Comparison of ENCODE assay signal across 8 cellular contexts in the genomic region with DNA sequence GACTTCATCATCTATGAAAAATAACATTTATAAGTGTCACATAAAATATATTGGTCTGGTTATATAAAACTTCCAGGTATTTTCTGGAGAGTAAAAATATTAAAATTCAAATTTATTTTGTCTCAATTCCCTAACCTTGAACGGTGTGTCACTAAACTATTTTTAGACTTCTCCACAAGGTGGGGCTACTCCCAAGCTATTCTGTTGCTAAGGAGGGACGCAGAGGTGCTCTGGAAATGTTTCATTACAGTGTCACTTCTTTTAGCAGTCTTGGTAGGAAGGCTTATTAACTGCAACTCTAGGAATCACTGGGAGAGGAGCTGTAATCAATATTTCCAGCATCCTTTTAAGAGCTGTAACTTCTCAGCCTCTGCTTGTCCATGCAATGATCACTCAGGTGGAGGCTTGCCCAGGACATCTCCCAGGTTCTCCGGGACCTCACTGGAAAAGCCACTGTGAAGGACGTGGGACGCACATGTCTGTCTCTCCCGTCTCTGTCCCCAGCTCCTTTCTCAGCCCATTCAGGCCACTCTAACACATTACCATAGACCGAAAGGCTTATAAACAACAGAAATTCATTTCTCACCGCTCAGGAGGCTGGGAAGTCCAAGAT. TPM values are rescaled to one million over a fixed set of nuclear protein-coding genes. Genes with fewer than 3 reads are reported as not detected.
DNase-seq lines count a peak whose midpoint lies in the region; ATAC-seq and TF ChIP-seq lines count a peak whose summit lies in the region.

No MANE protein-coding gene starts in this region.

- H3K9me3 Mint-ChIP-seq in activated CD4-positive, alpha-beta T cell treated with anti-CD3 and anti-CD28 coated beads for 36 hours (ENCODE audit: low read depth) = no peaks in the 10 kb centered on the region

- H3K9me2 ChIP-seq in PC-3 (replicated peaks; ENCODE audit: low read length) = no peaks in the 10 kb centered on the region

- ATAC-seq in PC-3 = peak; percentile 95
- no peak for ATAC-seq in activated CD4-positive, alpha-beta T cell treated with anti-CD3 and anti-CD28 coated beads for 36 hours

- TF ChIP-seq EP300 in transverse colon (IDR thresholded peaks at IDR 0.05; ENCODE audit: low read depth) = no peak

- no peaks in the 10 kb centered on the region for H3K4me1 Mint-ChIP-seq in activated CD4-positive, alpha-beta T cell treated with anti-CD3 and anti-CD28 coated beads for 36 hours

- no TSS peak for BruUV-seq in PC-3 (replicated peaks; lab: Mats Ljungman, UMichigan)

- no peaks in the 10 kb centered on the region for H3K36me3 Mint-ChIP-seq in activated CD4-positive, alpha-beta T cell treated with anti-CD3 and anti-CD28 coated beads for 36 hours (ENCODE audit: low read depth)

- CTCF ChIA-PET in PC-3 (lab: Charles Lee) = interaction anchor here (0.6 kb wide), 1 partner anchor 263 kb away, joined by 5 read pairs; no protein-coding TSS in a partner anchor
- CTCF ChIA-PET in activated CD4-positive, alpha-beta T cell treated with anti-CD3 and anti-CD28 coated beads for 36 hours (lab: Charles Lee) = interaction anchor here (0.6 kb wide), 1 partner anchor 630 kb away, joined by 3 read pairs; no protein-coding TSS in a partner anchor

- H3K9ac ChIP-seq in PC-3 (ENCODE audit: low read length) = no peak overlapping the region

- POLR2A ChIA-PET in PC-3 (lab: Charles Lee; ENCODE audit: unreplicated experiment) = interaction anchor here (0.7 kb wide), 1 partner anchor 348 kb away, joined by 3 read pairs; no protein-coding TSS in a partner anchor
- POLR2A ChIA-PET in activated CD4-positive, alpha-beta T cell treated with anti-CD3 and anti-CD28 coated beads for 36 hours (lab: Charles Lee) = no interaction called here

- in situ Hi-C loops in transverse colon (cut with MboI; ENCODE audit: low pct_ligation_motif_present in 1 of 4, low pct_unique_long_range_greater_than_20kb in 1 of 4, low sequenced_read_pairs in 3 of 4) = loop anchor here (25.0 kb wide), 5 partner anchors 135 to 1035 kb away; no protein-coding TSS in a partner anchor

- H3K4me3 ChIP-seq in PC-3 (ENCODE audit: low read length) (no peak overlapping the region), transverse colon (no peak overlapping the region)

- H3K27ac Mint-ChIP-seq in activated CD4-positive, alpha-beta T cell treated with anti-CD3 and anti-CD28 coated beads for 36 hours = no peak overlapping the region

- no peaks in the 10 kb centered on the region for H3F3A ChIP-seq in PC-3 (ENCODE audit: low read length, unreplicated experiment)

- peak; percentile 49 for TF ChIP-seq CTCF in AG09319 (IDR thresholded peaks at IDR 0.05; ENCODE audit: low read depth, low read length)
- peak; percentile 91 for TF ChIP-seq CTCF in PC-3 (conservative IDR thresholded peaks at IDR 0.05; ENCODE audit: low read depth, low read length)
- peak in 4 of 5 experiments; percentile 21 to 30 (median 29) for TF ChIP-seq CTCF in transverse colon (IDR thresholded peaks at IDR 0.05)

- H3K9me3 ChIP-seq in PC-3 (ENCODE audit: low read length) (no peaks in the 10 kb centered on the region), transverse colon (no peaks in the 10 kb centered on the region)

- DNase-seq in AG09319 (ENCODE audit: extremely low read depth, low read depth) (no peak), HPDE6-E6E7 (ENCODE audit: extremely low spot score) (peak; percentile 49), PC-3 (peak; percentile 91), fibroblast of peridontal ligament (ENCODE audit: extremely low read depth) (peak; percentile 58), transverse colon (no peak), posterior cingulate gyrus (no peak)
- no peak for DNase-seq in activated CD4-positive, alpha-beta T cell treated with anti-CD3 and anti-CD28 coated beads for 36 hours
- DNase-seq in activated CD4-positive, alpha-beta T cell treated with anti-CD3 and anti-CD28 coated beads, Interleukin-2, amount 50 U/mL, for 1 hour = no peak

- H3K4me3 Mint-ChIP-seq in activated CD4-positive, alpha-beta T cell treated with anti-CD3 and anti-CD28 coated beads for 36 hours = no peak overlapping the region

- peaks cover 4% of the 10 kb centered on the region for H3K27me3 Mint-ChIP-seq in activated CD4-positive, alpha-beta T cell treated with anti-CD3 and anti-CD28 coated beads for 36 hours

- H3K36me3 ChIP-seq in PC-3 (ENCODE audit: low read depth, low read length) (no peaks in the 10 kb centered on the region), transverse colon (no peaks in the 10 kb centered on the region)

- no peaks in the 10 kb centered on the region for H4K20me1 ChIP-seq in PC-3 (ENCODE audit: low read length)

- H2AFZ ChIP-seq in PC-3 (ENCODE audit: low read length) = no peak overlapping the region

- no peak overlapping the region for H3K4me2 ChIP-seq in PC-3 (ENCODE audit: low read length)

- no peak for TF ChIP-seq POLR2A in transverse colon (IDR thresholded peaks at IDR 0.05)

- H3K27me3 ChIP-seq in PC-3 (ENCODE audit: low read length) = no peaks in the 10 kb centered on the region
- no peaks in the 10 kb centered on the region for H3K27me3 ChIP-seq in transverse colon

- no peak overlapping the region for H3K27ac ChIP-seq in PC-3 (ENCODE audit: low read length)
- H3K27ac ChIP-seq in transverse colon = no peak overlapping the region

- 10 to 62% methylated on average over 2 to 8 of the region's 8 CpGs for WGBS in transverse colon (ENCODE audit: low coverage in 1 of 2), 2 donors

- no peaks in the 10 kb centered on the region for H3K79me2 ChIP-seq in PC-3 (ENCODE audit: low read length)

- peaks cover 5% of the 10 kb centered on the region for H3K4me1 ChIP-seq in PC-3 (ENCODE audit: insufficient read depth, low read length)
- H3K4me1 ChIP-seq in transverse colon = no peaks in the 10 kb centered on the region

- intact Hi-C loops in PC-3 (cut with micrococcal nuclease) (loop anchor here (5.0 kb wide), 1 partner anchor 375 kb away; no protein-coding TSS in a partner anchor), transverse colon (cut with DNase I; ENCODE audit: low total_unique reads) (no loop called here), posterior cingulate gyrus (cut with DNase I) (no loop called here)
- intact Hi-C loops in activated CD4-positive, alpha-beta T cell treated with anti-CD3 and anti-CD28 coated beads for 36 hours (cut with DNase I, micrococcal nuclease) = no loop called here

RNA-seq across cellular contexts. Expression of gene DNAH5, which starts 32.5 kb away (rescaled TPM):
- 3.4 and 3.5 TPM in 2 replicates for total RNA-seq in PC-3 (2014; rRNA removed)
- total RNA-seq in transverse colon = 1 to 10 TPM in 1 of 4 donors, under 1 TPM in 3; 0.20 to 1.5 (median 0.53) TPM
- total RNA-seq in activated CD4-positive, alpha-beta T cell treated with anti-CD3 and anti-CD28 coated beads for 36 hours = not detected

Comparison
In these comparisons a context has a peak if more than half of its experiments do, and no peak if none do; other contexts are left out.
1. DNase-seq: peak in HPDE6-E6E7 (single experiment), PC-3 (single experiment) and fibroblast of peridontal ligament (single experiment); none in AG09319 (single experiment), transverse colon (single experiment), activated CD4-positive, alpha-beta T cell treated with anti-CD3 and anti-CD28 coated beads for 36 hours (single experiment), activated CD4-positive, alpha-beta T cell treated with anti-CD3 and anti-CD28 coated beads, Interleukin-2, amount 50 U/mL, for 1 hour (single experiment) and posterior cingulate gyrus (0 of 10).
2. CTCF ChIP-seq: peak in every context shown above with its lines; median percentile 91 in PC-3; 49 in AG09319; 29 in transverse colon.